ENCODE assay signal across 1 cellular context in genomic region chr1:23554481-23555224, GRCh38.
TF ChIP-seq lines count a peak whose summit lies in the region.

No MANE protein-coding gene starts in this region.

TF ChIP-seq in K562, 482 proteins besides CTCF, POLR2A, EP300 and RAD21 (continued from another document):
- TF ChIP-seq UBTF (IDR thresholded peaks at IDR 0.05; ENCODE audit: borderline replicate concordance in 1 of 2, low read depth in 2 of 2, low read length in 2 of 2) (peak; percentile 68 to 83; a peak in 3 of 4 replicates), ZNF75A (CRISPR knock-in tag; IDR thresholded peaks at IDR 0.05) (no peak), ETV6 (IDR thresholded peaks at IDR 0.05; ENCODE audit: borderline replicate concordance in 1 of 2, low read depth in 2 of 2, low read length in 1 of 2) (no peak), ETV6 (CRISPR knock-in tag; IDR thresholded peaks at IDR 0.05; ENCODE audit: borderline replicate concordance) (no peak), ZKSCAN1 (IDR thresholded peaks at IDR 0.05; ENCODE audit: low read depth, low read length) (peak; percentile 47; the same call in 1 of the 2 replicates), HMG20B (CRISPR knock-in tag; IDR thresholded peaks at IDR 0.05) (no peak), NEUROD1 (IDR thresholded peaks at IDR 0.05; ENCODE audit: borderline replicate concordance, low read depth, low read length, partially characterized antibody) (peak; percentile 60), MIER1 (IDR thresholded peaks at IDR 0.05; ENCODE audit: low read depth) (no peak), ERF (CRISPR knock-in tag; IDR thresholded peaks at IDR 0.05) (no peak), SREBF1 (IDR thresholded peaks at IDR 0.05; ENCODE audit: borderline replicate concordance, low read depth, low read length) (no peak), RNF2 (IDR thresholded peaks at IDR 0.05) (peak; percentile 53), ZNF3 (CRISPR knock-in tag; IDR thresholded peaks at IDR 0.05) (no peak), ATF3 (IDR thresholded peaks at IDR 0.05) (no peak), ATF3 (CRISPR knock-in tag; conservative IDR thresholded peaks at IDR 0.05) (no peak; the same call in 1 of the 2 replicates), ZNF140 (CRISPR knock-in tag; IDR thresholded peaks at IDR 0.05) (no peak), NR3C1 (CRISPR knock-in tag; IDR thresholded peaks at IDR 0.05) (no peak), FOXJ3 (CRISPR knock-in tag; IDR thresholded peaks at IDR 0.05) (no peak), TSC22D4 (tag; IDR thresholded peaks at IDR 0.05) (no peak), PHB (CRISPR knock-in tag; IDR thresholded peaks at IDR 0.05) (no peak), GATAD2B (IDR thresholded peaks at IDR 0.05; ENCODE audit: borderline replicate concordance) (peak; percentile 98), ZFPM2 (CRISPR knock-in tag; IDR thresholded peaks at IDR 0.05) (no peak), KLF6 (CRISPR knock-in tag; IDR thresholded peaks at IDR 0.05; ENCODE audit: borderline replicate concordance) (no peak), EP400 (IDR thresholded peaks at IDR 0.05) (peak; percentile 52; the same call in 1 of the 2 replicates), JUN (IDR thresholded peaks at IDR 0.05; ENCODE audit: borderline replicate concordance, low read depth, low read length) (no peak; the same call in 1 of the 2 replicates), JUN (CRISPR knock-in tag; IDR thresholded peaks at IDR 0.05; ENCODE audit: borderline replicate concordance) (no peak), ZBTB8A (IDR thresholded peaks at IDR 0.05; ENCODE audit: partially characterized antibody) (no peak), SMARCE1 (IDR thresholded peaks at IDR 0.05) (no peak; the same call in 1 of the 2 replicates)
- TF ChIP-seq, protein P1, sequence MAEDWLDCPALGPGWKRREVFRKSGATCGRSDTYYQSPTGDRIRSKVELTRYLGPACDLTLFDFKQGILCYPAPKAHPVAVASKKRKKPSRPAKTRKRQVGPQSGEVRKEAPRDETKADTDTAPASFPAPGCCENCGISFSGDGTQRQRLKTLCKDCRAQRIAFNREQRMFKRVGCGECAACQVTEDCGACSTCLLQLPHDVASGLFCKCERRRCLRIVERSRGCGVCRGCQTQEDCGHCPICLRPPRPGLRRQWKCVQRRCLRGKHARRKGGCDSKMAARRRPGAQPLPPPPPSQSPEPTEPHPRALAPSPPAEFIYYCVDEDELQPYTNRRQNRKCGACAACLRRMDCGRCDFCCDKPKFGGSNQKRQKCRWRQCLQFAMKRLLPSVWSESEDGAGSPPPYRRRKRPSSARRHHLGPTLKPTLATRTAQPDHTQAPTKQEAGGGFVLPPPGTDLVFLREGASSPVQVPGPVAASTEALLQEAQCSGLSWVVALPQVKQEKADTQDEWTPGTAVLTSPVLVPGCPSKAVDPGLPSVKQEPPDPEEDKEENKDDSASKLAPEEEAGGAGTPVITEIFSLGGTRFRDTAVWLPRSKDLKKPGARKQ (CRISPR knock-in tag; IDR thresholded peaks at IDR 0.05): no peak
